In the genomic region with DNA sequence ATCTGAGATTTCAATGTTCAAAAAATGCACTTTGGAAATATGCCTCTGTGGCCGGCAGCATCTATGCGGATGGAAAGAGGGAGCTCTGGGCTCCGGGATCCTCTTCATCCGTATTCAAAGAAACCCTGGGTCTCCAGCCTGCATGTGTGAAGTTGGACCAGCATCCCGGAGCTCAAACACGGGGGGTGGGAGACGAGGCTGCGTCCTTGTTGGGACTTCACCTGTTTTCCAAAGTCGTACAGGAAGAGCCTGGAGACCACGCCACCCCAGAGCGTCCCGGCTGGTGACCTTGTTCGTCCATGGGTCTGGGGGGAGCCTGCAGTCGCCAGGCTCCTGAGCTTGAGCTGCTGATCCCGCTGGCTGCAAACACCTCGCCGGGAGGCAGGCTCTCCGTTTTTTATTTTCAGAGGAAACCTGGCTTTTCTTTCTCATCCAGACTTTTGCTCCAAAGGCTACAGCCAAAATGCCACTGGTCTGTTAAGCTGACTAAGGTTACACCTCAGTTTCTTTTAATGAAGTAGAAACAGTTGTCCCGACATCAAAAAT, we compare ENCODE assay signal across 1 cellular context.
TF ChIP-seq lines count a peak whose summit lies in the region.

No MANE protein-coding gene starts in this region.

TF ChIP-seq in GM23338, 12 proteins besides CTCF, POLR2A, EP300 and RAD21 (continued from another document):
- TF ChIP-seq, protein P1, sequence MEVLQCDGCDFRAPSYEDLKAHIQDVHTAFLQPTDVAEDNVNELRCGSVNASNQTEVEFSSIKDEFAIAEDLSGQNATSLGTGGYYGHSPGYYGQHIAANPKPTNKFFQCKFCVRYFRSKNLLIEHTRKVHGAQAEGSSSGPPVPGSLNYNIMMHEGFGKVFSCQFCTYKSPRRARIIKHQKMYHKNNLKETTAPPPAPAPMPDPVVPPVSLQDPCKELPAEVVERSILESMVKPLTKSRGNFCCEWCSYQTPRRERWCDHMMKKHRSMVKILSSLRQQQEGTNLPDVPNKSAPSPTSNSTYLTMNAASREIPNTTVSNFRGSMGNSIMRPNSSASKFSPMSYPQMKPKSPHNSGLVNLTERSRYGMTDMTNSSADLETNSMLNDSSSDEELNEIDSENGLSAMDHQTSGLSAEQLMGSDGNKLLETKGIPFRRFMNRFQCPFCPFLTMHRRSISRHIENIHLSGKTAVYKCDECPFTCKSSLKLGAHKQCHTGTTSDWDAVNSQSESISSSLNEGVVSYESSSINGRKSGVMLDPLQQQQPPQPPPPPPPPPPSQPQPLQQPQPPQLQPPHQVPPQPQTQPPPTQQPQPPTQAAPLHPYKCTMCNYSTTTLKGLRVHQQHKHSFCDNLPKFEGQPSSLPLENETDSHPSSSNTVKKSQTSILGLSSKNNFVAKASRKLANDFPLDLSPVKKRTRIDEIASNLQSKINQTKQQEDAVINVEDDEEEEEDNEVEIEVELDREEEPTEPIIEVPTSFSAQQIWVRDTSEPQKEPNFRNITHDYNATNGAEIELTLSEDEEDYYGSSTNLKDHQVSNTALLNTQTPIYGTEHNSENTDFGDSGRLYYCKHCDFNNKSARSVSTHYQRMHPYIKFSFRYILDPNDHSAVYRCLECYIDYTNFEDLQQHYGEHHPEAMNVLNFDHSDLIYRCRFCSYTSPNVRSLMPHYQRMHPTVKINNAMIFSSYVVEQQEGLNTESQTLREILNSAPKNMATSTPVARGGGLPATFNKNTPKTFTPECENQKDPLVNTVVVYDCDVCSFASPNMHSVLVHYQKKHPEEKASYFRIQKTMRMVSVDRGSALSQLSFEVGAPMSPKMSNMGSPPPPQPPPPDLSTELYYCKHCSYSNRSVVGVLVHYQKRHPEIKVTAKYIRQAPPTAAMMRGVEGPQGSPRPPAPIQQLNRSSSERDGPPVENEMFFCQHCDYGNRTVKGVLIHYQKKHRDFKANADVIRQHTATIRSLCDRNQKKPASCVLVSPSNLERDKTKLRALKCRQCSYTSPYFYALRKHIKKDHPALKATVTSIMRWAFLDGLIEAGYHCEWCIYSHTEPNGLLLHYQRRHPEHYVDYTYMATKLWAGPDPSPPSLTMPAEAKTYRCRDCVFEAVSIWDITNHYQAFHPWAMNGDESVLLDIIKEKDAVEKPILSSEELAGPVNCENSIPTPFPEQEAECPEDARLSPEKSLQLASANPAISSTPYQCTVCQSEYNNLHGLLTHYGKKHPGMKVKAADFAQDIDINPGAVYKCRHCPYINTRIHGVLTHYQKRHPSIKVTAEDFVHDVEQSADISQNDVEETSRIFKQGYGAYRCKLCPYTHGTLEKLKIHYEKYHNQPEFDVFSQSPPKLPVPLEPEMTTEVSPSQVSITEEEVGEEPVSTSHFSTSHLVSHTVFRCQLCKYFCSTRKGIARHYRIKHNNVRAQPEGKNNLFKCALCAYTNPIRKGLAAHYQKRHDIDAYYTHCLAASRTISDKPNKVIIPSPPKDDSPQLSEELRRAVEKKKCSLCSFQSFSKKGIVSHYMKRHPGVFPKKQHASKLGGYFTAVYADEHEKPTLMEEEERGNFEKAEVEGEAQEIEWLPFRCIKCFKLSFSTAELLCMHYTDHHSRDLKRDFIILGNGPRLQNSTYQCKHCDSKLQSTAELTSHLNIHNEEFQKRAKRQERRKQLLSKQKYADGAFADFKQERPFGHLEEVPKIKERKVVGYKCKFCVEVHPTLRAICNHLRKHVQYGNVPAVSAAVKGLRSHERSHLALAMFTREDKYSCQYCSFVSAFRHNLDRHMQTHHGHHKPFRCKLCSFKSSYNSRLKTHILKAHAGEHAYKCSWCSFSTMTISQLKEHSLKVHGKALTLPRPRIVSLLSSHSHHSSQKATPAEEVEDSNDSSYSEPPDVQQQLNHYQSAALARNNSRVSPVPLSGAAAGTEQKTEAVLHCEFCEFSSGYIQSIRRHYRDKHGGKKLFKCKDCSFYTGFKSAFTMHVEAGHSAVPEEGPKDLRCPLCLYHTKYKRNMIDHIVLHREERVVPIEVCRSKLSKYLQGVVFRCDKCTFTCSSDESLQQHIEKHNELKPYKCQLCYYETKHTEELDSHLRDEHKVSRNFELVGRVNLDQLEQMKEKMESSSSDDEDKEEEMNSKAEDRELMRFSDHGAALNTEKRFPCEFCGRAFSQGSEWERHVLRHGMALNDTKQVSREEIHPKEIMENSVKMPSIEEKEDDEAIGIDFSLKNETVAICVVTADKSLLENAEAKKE (CRISPR knock-in tag; IDR thresholded peaks at IDR 0.05) = no peak
- no peak for TF ChIP-seq EZH2 (IDR thresholded peaks at IDR 0.05; ENCODE audit: low read depth, unreplicated experiment)
